Comparison of ENCODE assay signal across 17 cellular contexts in the genomic region with DNA sequence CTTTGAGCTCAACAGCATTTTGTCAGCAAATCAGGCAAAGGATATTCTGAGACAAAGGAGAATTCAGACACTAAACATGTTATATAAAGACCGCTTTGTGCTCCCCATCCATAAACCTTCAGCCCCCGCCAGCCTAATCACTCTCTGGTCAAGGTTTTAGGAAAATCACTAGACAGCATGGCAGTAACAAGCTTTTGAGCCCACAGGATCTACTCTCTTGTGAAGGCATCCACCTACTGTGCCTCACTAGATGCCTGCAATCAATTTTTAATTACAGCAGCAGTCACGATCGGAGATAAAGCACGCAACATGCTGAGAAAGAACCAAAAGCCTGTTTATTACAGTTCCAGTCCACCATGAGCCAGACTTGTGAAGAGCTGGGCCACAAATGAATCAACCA. TPM values are rescaled to one million over a fixed set of nuclear protein-coding genes. Genes with fewer than 3 reads are reported as not detected.
DNase-seq lines count a peak whose midpoint lies in the region; ATAC-seq lines count a peak whose summit lies in the region.
"Had no signal": no experiment of that assay in that cellular context is flagged by ENCODE, and none has a peak within 500 bp of the region (broad histone marks: within the 10 kb centered on the region; RNA-seq: fewer than 3 reads in every experiment).

No MANE protein-coding gene starts in this region.

- no peaks in the 10 kb centered on the region for H3K9me3 ChIP-seq in right cardiac atrium (ENCODE audit: control insufficient read depth, low read length)

- no peaks in the 10 kb centered on the region for H3K27me3 ChIP-seq in right cardiac atrium (ENCODE audit: control insufficient read depth, insufficient read depth)

- ATAC-seq in right cardiac atrium = no peak
- ATAC-seq in GM21381 (IDR thresholded peaks at IDR 0.05; ENCODE audit: unreplicated experiment) = no peak
- ATAC-seq: K562 had no signal

- no peak overlapping the region for H3K4me3 ChIP-seq in right cardiac atrium (ENCODE audit: low read length)
- H3K4me3 ChIP-seq: K562, PC-9 had no signal

- H3K4me1 ChIP-seq in right cardiac atrium (ENCODE audit: control insufficient read depth, insufficient read depth, low read length) = peaks cover 6% of the 10 kb centered on the region

- intact Hi-C loops in right cardiac atrium (cut with DNase I) = no loop called here

- H3K27ac ChIP-seq in angular gyrus (ENCODE audit: low read depth, low read length) = peak overlapping the region; percentile 74
- H3K27ac ChIP-seq in right cardiac atrium (ENCODE audit: low read length) = no peak overlapping the region
- H3K27ac ChIP-seq: PC-9 had no signal

- DNase-seq in COLO829 (ENCODE audit: low spot score) (peak; percentile 96), hippocampal formation (lab: John Stamatoyannopoulos, UW) (peak; percentile 38 to 67), putamen (ENCODE audit: low spot score) (peak; percentile 74), right cardiac atrium (no peak)
- no peak for DNase-seq in activated CD4-positive, alpha-beta T cell treated with anti-CD3 and anti-CD28 coated beads, Interleukin-2, amount 50 U/mL, for 4 hours
- DNase-seq in activated CD4-positive, CD25-positive, alpha-beta regulatory T cell (lab: John Stamatoyannopoulos, UW) = no peak
- DNase-seq: Calu3, DMS79, H9, NCI-H146, NCI-H345, NCI-H69 had no signal

- WGBS in right cardiac atrium = 83% methylated on average over 5 of the region's 5 CpGs

RNA-seq across cellular contexts. Expression of gene PDE1C, which starts 19.1 kb away (rescaled TPM):
- 10 to 100 TPM; 89.8 to 94.4 (median 91.7) TPM for total RNA-seq in right cardiac atrium
- 23.2 TPM for polyA plus RNA-seq in right cardiac atrium
- total RNA-seq: K562 had no signal
- polyA plus RNA-seq: CD14-positive monocyte had no signal

Comparison
In these comparisons a context has a peak if more than half of its experiments do, and no peak if none do; other contexts are left out.
1. DNase-seq: peak in COLO829 (single experiment), hippocampal formation (2 of 2) and putamen (single experiment); none in right cardiac atrium (0 of 3), activated CD4-positive, alpha-beta T cell treated with anti-CD3 and anti-CD28 coated beads, Interleukin-2, amount 50 U/mL, for 4 hours (0 of 2) and activated CD4-positive, CD25-positive, alpha-beta regulatory T cell (0 of 4).